Comparison of ENCODE assay signal across 15 cellular contexts in the genomic region with DNA sequence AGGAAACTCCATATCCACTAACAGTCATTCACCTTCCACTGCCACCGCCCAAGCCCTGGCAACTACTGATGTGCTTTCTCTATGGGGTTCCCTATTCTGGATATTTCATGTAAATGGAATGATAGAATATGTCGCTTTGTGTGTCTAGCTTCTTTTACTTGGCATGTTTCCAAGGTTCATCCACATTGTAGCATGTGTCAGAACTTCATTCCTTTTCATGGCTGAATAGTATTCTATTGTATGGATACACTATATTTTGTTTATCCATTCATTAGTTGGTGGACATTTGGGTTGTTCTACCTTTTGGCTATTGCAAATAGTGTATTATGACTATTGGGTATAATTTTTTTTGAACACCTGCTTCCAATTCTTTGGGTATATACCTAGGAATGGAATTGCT. TPM values are rescaled to one million over a fixed set of nuclear protein-coding genes. Genes with fewer than 3 reads are reported as not detected.
DNase-seq lines count a peak whose midpoint lies in the region; ATAC-seq and TF ChIP-seq lines count a peak whose summit lies in the region.
"Had no signal": no experiment of that assay in that cellular context is flagged by ENCODE, and none has a peak within 500 bp of the region (broad histone marks: within the 10 kb centered on the region; RNA-seq: fewer than 3 reads in every experiment).

No MANE protein-coding gene starts in this region.

- no peak for DNase-seq in CD4-positive, alpha-beta memory T cell
- DNase-seq in superior temporal gyrus (ENCODE audit: extremely low spot score) (no peak), NCI-H345 treated with DMSO at 0.1 percent for 48 hours (lab: John Stamatoyannopoulos, UW; ENCODE audit: unreplicated experiment) (no peak)
- DNase-seq in activated CD4-positive, alpha-beta memory T cell treated with anti-CD3 and anti-CD28 coated beads, Interleukin-2, amount 10 ng/mL, durations not matched to agents 7 days and 5 days = no peak
- DNase-seq: C1 segment of cervical spinal cord; CD8-positive, alpha-beta memory T cell; DMS 273 treated with DMSO at 0.1 percent for 48 hours; DMS79; EL; GDM1; H7; HCEC 1CT had no signal

- intact Hi-C loops in CD4-positive, alpha-beta memory T cell (cut with micrococcal nuclease) = no loop called here

- H3K27ac Mint-ChIP-seq in CD4-positive, alpha-beta memory T cell = peak overlapping the region in 4 of 7 donors; percentile 57 to 75 (median 61)
- H3K27ac Mint-ChIP-seq in activated T-helper 17 cell treated with anti-CD3 and anti-CD28 coated beads, Interleukin-2, amount 50 U/mL, for 72 hours = peak overlapping the region; percentile 65
- H3K27ac Mint-ChIP-seq in activated CD4-positive, alpha-beta memory T cell treated with anti-CD3 and anti-CD28 coated beads, Interleukin-2, amount 10 ng/mL, durations not matched to agents 7 days and 5 days = no peak overlapping the region

- TF ChIP-seq CTCF in 22Rv1 (IDR thresholded peaks at IDR 0.05) = no peak

- no peaks in the 10 kb centered on the region for H3K27me3 ChIP-seq in CD4-positive, alpha-beta memory T cell (ENCODE audit: insufficient read depth, low read length)

- no peaks in the 10 kb centered on the region for H3K36me3 ChIP-seq in CD4-positive, alpha-beta memory T cell (ENCODE audit: insufficient read depth, low read length)

- no peaks in the 10 kb centered on the region for H3K27me3 Mint-ChIP-seq in CD4-positive, alpha-beta memory T cell
- no peaks in the 10 kb centered on the region for H3K27me3 Mint-ChIP-seq in activated T-helper 17 cell treated with anti-CD3 and anti-CD28 coated beads, Interleukin-2, amount 50 U/mL, for 72 hours
- no peaks in the 10 kb centered on the region for H3K27me3 Mint-ChIP-seq in activated CD4-positive, alpha-beta memory T cell treated with anti-CD3 and anti-CD28 coated beads, Interleukin-2, amount 10 ng/mL, durations not matched to agents 7 days and 5 days
- H3K27me3 Mint-ChIP-seq: CD8-positive, alpha-beta memory T cell had no signal

- peak overlapping the region; percentile 37 for H3K27ac ChIP-seq in 22Rv1
- no peak overlapping the region for H3K27ac ChIP-seq in CD4-positive, alpha-beta memory T cell (ENCODE audit: low read depth, low read length)

- H3K4me3 Mint-ChIP-seq in CD4-positive, alpha-beta memory T cell = no peak overlapping the region
- H3K4me3 Mint-ChIP-seq in activated T-helper 17 cell treated with anti-CD3 and anti-CD28 coated beads, Interleukin-2, amount 50 U/mL, for 72 hours = no peak overlapping the region
- no peak overlapping the region for H3K4me3 Mint-ChIP-seq in activated CD4-positive, alpha-beta memory T cell treated with anti-CD3 and anti-CD28 coated beads, Interleukin-2, amount 10 ng/mL, durations not matched to agents 7 days and 5 days
- H3K4me3 Mint-ChIP-seq: CD8-positive, alpha-beta memory T cell had no signal

- CTCF ChIA-PET in CD4-positive, alpha-beta memory T cell (lab: Charles Lee; ENCODE audit: partially characterized antibody) = no interaction called here
- CTCF ChIA-PET in activated CD4-positive, alpha-beta memory T cell treated with anti-CD3 and anti-CD28 coated beads, Interleukin-2, amount 10 ng/mL, durations not matched to agents 7 days and 5 days (lab: Charles Lee) = no interaction called here

- H3K4me1 ChIP-seq in CD4-positive, alpha-beta memory T cell (ENCODE audit: insufficient read depth, low read length) = no peaks in the 10 kb centered on the region

- peaks cover 0 to 7% (median 1%) of the 10 kb centered on the region in 4 donors for H3K4me1 Mint-ChIP-seq in CD4-positive, alpha-beta memory T cell
- peaks cover 2% of the 10 kb centered on the region for H3K4me1 Mint-ChIP-seq in activated T-helper 17 cell treated with anti-CD3 and anti-CD28 coated beads, Interleukin-2, amount 50 U/mL, for 72 hours
- no peaks in the 10 kb centered on the region for H3K4me1 Mint-ChIP-seq in activated CD4-positive, alpha-beta memory T cell treated with anti-CD3 and anti-CD28 coated beads, Interleukin-2, amount 10 ng/mL, durations not matched to agents 7 days and 5 days

- POLR2A ChIA-PET in CD4-positive, alpha-beta memory T cell (lab: Charles Lee; ENCODE audit: partially characterized antibody) = interaction anchor here (1.1 kb wide), 1 partner anchor 29 kb away, joined by 6 read pairs; the partner anchor contains the start of gene DAZAP2
- POLR2A ChIA-PET in activated CD4-positive, alpha-beta memory T cell treated with anti-CD3 and anti-CD28 coated beads, Interleukin-2, amount 10 ng/mL, durations not matched to agents 7 days and 5 days (lab: Charles Lee) = interaction anchor here (1.0 kb wide), 1 partner anchor 127 kb away, joined by 3 read pairs; no protein-coding TSS in a partner anchor

- no peak overlapping the region for H3K4me3 ChIP-seq in CD4-positive, alpha-beta memory T cell (ENCODE audit: low read length in 2 of 2)
- H3K4me3 ChIP-seq: GM12878 had no signal

- ATAC-seq in activated T-helper 17 cell treated with anti-CD3 and anti-CD28 coated beads, Interleukin-2, amount 50 U/mL, for 72 hours (replicated peaks) = no peak
- ATAC-seq: GM12878 had no signal

- no peaks in the 10 kb centered on the region for H3K9me3 ChIP-seq in CD4-positive, alpha-beta memory T cell (ENCODE audit: control insufficient read depth in 1 of 2, low read length in 2 of 2)

- H3K36me3 Mint-ChIP-seq in CD4-positive, alpha-beta memory T cell = peaks cover 11 to 12% of the 10 kb centered on the region in 2 donors
- peaks cover 3% of the 10 kb centered on the region for H3K36me3 Mint-ChIP-seq in activated T-helper 17 cell treated with anti-CD3 and anti-CD28 coated beads, Interleukin-2, amount 50 U/mL, for 72 hours (ENCODE audit: low read depth)
- no peaks in the 10 kb centered on the region for H3K36me3 Mint-ChIP-seq in activated CD4-positive, alpha-beta memory T cell treated with anti-CD3 and anti-CD28 coated beads, Interleukin-2, amount 10 ng/mL, durations not matched to agents 7 days and 5 days (ENCODE audit: low read depth)

- H3K9me3 Mint-ChIP-seq in CD4-positive, alpha-beta memory T cell = no peaks in the 10 kb centered on the region
- no peaks in the 10 kb centered on the region for H3K9me3 Mint-ChIP-seq in activated T-helper 17 cell treated with anti-CD3 and anti-CD28 coated beads, Interleukin-2, amount 50 U/mL, for 72 hours
- no peaks in the 10 kb centered on the region for H3K9me3 Mint-ChIP-seq in activated CD4-positive, alpha-beta memory T cell treated with anti-CD3 and anti-CD28 coated beads, Interleukin-2, amount 10 ng/mL, durations not matched to agents 7 days and 5 days
- H3K9me3 Mint-ChIP-seq: CD8-positive, alpha-beta memory T cell had no signal

RNA-seq across cellular contexts. Expression of gene POU6F1, which starts 8.6 kb away (rescaled TPM):
- total RNA-seq in CD4-positive, alpha-beta memory T cell = 10 to 100 TPM; 71.9 to 79.8 TPM
- 1 to 10 TPM; 1.4 to 8.5 TPM for polyA plus RNA-seq in CD4-positive, alpha-beta memory T cell
- total RNA-seq in activated T-helper 17 cell treated with anti-CD3 and anti-CD28 coated beads, Interleukin-2, amount 50 U/mL, for 72 hours = 10 to 100 TPM in 1 of 2 donors, 1 to 10 TPM in 1; 6.9 to 25.2 TPM
- total RNA-seq in activated CD4-positive, alpha-beta memory T cell treated with anti-CD3 and anti-CD28 coated beads, Interleukin-2, amount 10 ng/mL, durations not matched to agents 7 days and 5 days = 1 to 10 TPM; 4.1 to 4.8 TPM

RNA-seq across cellular contexts. Expression of gene DAZAP2, which starts 29.4 kb away (rescaled TPM):
- total RNA-seq in CD4-positive, alpha-beta memory T cell = 100 to 1,000 TPM; 275 to 286 TPM
- 1,000 to 10,000 TPM; 1,322 to 2,333 TPM for polyA plus RNA-seq in CD4-positive, alpha-beta memory T cell
- 100 to 1,000 TPM; 110 to 124 TPM for total RNA-seq in activated T-helper 17 cell treated with anti-CD3 and anti-CD28 coated beads, Interleukin-2, amount 50 U/mL, for 72 hours
- 100 to 1,000 TPM; 247 TPM for total RNA-seq in activated CD4-positive, alpha-beta memory T cell treated with anti-CD3 and anti-CD28 coated beads, Interleukin-2, amount 10 ng/mL, durations not matched to agents 7 days and 5 days

RNA-seq across cellular contexts. Expression of gene TFCP2, which starts 36.3 kb away (rescaled TPM):
- 10 to 100 TPM; 36.4 to 40.0 TPM for total RNA-seq in CD4-positive, alpha-beta memory T cell
- polyA plus RNA-seq in CD4-positive, alpha-beta memory T cell = 10 to 100 TPM in 1 of 2 donors, 1 to 10 TPM in 1; 6.0 to 15.3 TPM
- total RNA-seq in activated T-helper 17 cell treated with anti-CD3 and anti-CD28 coated beads, Interleukin-2, amount 50 U/mL, for 72 hours = 10 to 100 TPM; 30.4 to 30.7 TPM
- total RNA-seq in activated CD4-positive, alpha-beta memory T cell treated with anti-CD3 and anti-CD28 coated beads, Interleukin-2, amount 10 ng/mL, durations not matched to agents 7 days and 5 days = 10 to 100 TPM; 34.3 to 35.9 TPM
